In genomic region chr2:47751856-47752414, GRCh38 we compare ENCODE assay signal across 10 cellular contexts. TPM values are rescaled to one million over a fixed set of nuclear protein-coding genes. Genes with fewer than 3 reads are reported as not detected.
A peak's percentile ranks its signal among the peaks of the same experiment; 100 is the strongest.
DNase-seq lines count a peak whose midpoint lies in the region; ATAC-seq and TF ChIP-seq lines count a peak whose summit lies in the region.
"Had no signal": no experiment of that assay in that cellular context is flagged by ENCODE, and none has a peak within 500 bp of the region (broad histone marks: within the 10 kb centered on the region; RNA-seq: fewer than 3 reads in every experiment).

No MANE protein-coding gene starts in this region.

- no peak for ATAC-seq in activated CD4-positive, alpha-beta T cell treated with anti-CD3 and anti-CD28 coated beads for 36 hours
- ATAC-seq in HG03097 (IDR thresholded peaks at IDR 0.05; ENCODE audit: low FRiP score, unreplicated experiment) (peak; percentile 34), HG02763 (IDR thresholded peaks at IDR 0.05; ENCODE audit: unreplicated experiment) (no peak), HG03439 (IDR thresholded peaks at IDR 0.05; ENCODE audit: unreplicated experiment) (no peak)
- peak; percentile 28 for ATAC-seq in activated T-helper 17 cell treated with anti-CD3 and anti-CD28 coated beads, Interleukin-2, amount 50 U/mL, for 72 hours (replicated peaks)

- CTCF ChIA-PET in activated CD4-positive, alpha-beta T cell treated with anti-CD3 and anti-CD28 coated beads for 36 hours (lab: Charles Lee), result interaction anchor here (0.6 to 1.8 kb wide), 3 partner anchors 8 to 231 kb away, joined by 4 to 7 read pairs (median 4); no protein-coding TSS in a partner anchor

- H3K27me3 Mint-ChIP-seq in activated CD4-positive, alpha-beta T cell treated with anti-CD3 and anti-CD28 coated beads for 36 hours, result peaks cover 2% of the 10 kb centered on the region
- no peaks in the 10 kb centered on the region for H3K27me3 Mint-ChIP-seq in activated T-helper 17 cell treated with anti-CD3 and anti-CD28 coated beads, Interleukin-2, amount 50 U/mL, for 72 hours

- DNase-seq in activated CD4-positive, alpha-beta T cell treated with anti-CD3 and anti-CD28 coated beads for 36 hours, result no peak
- no peak for DNase-seq in activated CD4-positive, alpha-beta T cell treated with anti-CD3 and anti-CD28 coated beads, Interleukin-2, amount 50 U/mL, for 4 hours
- DNase-seq in retinal pigment epithelial cell (ENCODE audit: low read depth), result peak; percentile 21
- no peak for DNase-seq in NCI-H2227 treated with DMSO at 0.1 percent for 48 hours (lab: John Stamatoyannopoulos, UW)
- DNase-seq: adrenal gland, heart left ventricle had no signal

- H3K4me1 Mint-ChIP-seq in activated CD4-positive, alpha-beta T cell treated with anti-CD3 and anti-CD28 coated beads for 36 hours, result peaks cover 12% of the 10 kb centered on the region
- H3K4me1 Mint-ChIP-seq in activated T-helper 17 cell treated with anti-CD3 and anti-CD28 coated beads, Interleukin-2, amount 50 U/mL, for 72 hours, result no peaks in the 10 kb centered on the region

- no peak overlapping the region for H3K4me3 ChIP-seq in retinal pigment epithelial cell (ENCODE audit: low read length)
- H3K4me3 ChIP-seq: adrenal gland, heart left ventricle had no signal

- intact Hi-C loops in activated CD4-positive, alpha-beta T cell treated with anti-CD3 and anti-CD28 coated beads for 36 hours (cut with DNase I, micrococcal nuclease), result loop anchor here in 1 of 2 experiments (2.0 kb wide), 1 partner anchor 31 kb away; the partner anchor contains the start of gene MSH6

- H3K27ac Mint-ChIP-seq in activated CD4-positive, alpha-beta T cell treated with anti-CD3 and anti-CD28 coated beads for 36 hours, result peak overlapping the region; percentile 80
- H3K27ac Mint-ChIP-seq in activated T-helper 17 cell treated with anti-CD3 and anti-CD28 coated beads, Interleukin-2, amount 50 U/mL, for 72 hours, result peak overlapping the region; percentile 95

- no peaks in the 10 kb centered on the region for H3K36me3 Mint-ChIP-seq in activated CD4-positive, alpha-beta T cell treated with anti-CD3 and anti-CD28 coated beads for 36 hours (ENCODE audit: low read depth)
- H3K36me3 Mint-ChIP-seq in activated T-helper 17 cell treated with anti-CD3 and anti-CD28 coated beads, Interleukin-2, amount 50 U/mL, for 72 hours (ENCODE audit: low read depth), result no peaks in the 10 kb centered on the region

- no peak for TF ChIP-seq CTCF in retinal pigment epithelial cell (conservative IDR thresholded peaks at IDR 0.05; ENCODE audit: low read depth, low read length)

- no peak overlapping the region for H3K4me3 Mint-ChIP-seq in activated CD4-positive, alpha-beta T cell treated with anti-CD3 and anti-CD28 coated beads for 36 hours
- H3K4me3 Mint-ChIP-seq in activated T-helper 17 cell treated with anti-CD3 and anti-CD28 coated beads, Interleukin-2, amount 50 U/mL, for 72 hours, result peak overlapping the region; percentile 62

- POLR2A ChIA-PET in activated CD4-positive, alpha-beta T cell treated with anti-CD3 and anti-CD28 coated beads for 36 hours (lab: Charles Lee), result interaction anchor here (1.3 kb wide), 1 partner anchor 31 kb away, joined by 10 read pairs; the partner anchor contains the start of gene MSH6

- H3K9me3 Mint-ChIP-seq in activated CD4-positive, alpha-beta T cell treated with anti-CD3 and anti-CD28 coated beads for 36 hours (ENCODE audit: low read depth), result peaks cover 2% of the 10 kb centered on the region
- H3K9me3 Mint-ChIP-seq in activated T-helper 17 cell treated with anti-CD3 and anti-CD28 coated beads, Interleukin-2, amount 50 U/mL, for 72 hours, result peaks cover 4% of the 10 kb centered on the region

RNA-seq across cellular contexts. Expression of gene MSH6, which starts 31.0 kb away (rescaled TPM):
- 100 to 1,000 TPM; 119 to 166 TPM for total RNA-seq in activated CD4-positive, alpha-beta T cell treated with anti-CD3 and anti-CD28 coated beads for 36 hours
- 100 to 1,000 TPM in 1 of 2 donors, 10 to 100 TPM in 1; 88.9 to 121 TPM for total RNA-seq in activated T-helper 17 cell treated with anti-CD3 and anti-CD28 coated beads, Interleukin-2, amount 50 U/mL, for 72 hours

Comparison
In these comparisons a context has a peak if more than half of its experiments do, and no peak if none do; other contexts are left out.
1. ATAC-seq: peak in HG03097 (single experiment) and activated T-helper 17 cell treated with anti-CD3 and anti-CD28 coated beads, Interleukin-2, amount 50 U/mL, for 72 hours (single experiment); none in activated CD4-positive, alpha-beta T cell treated with anti-CD3 and anti-CD28 coated beads for 36 hours (single experiment), HG02763 (single experiment) and HG03439 (single experiment).